ENCODE assay signal across 19 cellular contexts in genomic region chr6:86706449-86706848, GRCh38.
DNase-seq lines count a peak whose midpoint lies in the region; ATAC-seq and TF ChIP-seq lines count a peak whose summit lies in the region.
"Had no signal": no experiment of that assay in that cellular context is flagged by ENCODE, and none has a peak within 500 bp of the region (broad histone marks: within the 10 kb centered on the region; RNA-seq: fewer than 3 reads in every experiment).

No MANE protein-coding gene starts in this region.

- H2AFZ ChIP-seq in GM23338, result peak overlapping the region; percentile 56; the same call in 1 of the 2 replicates

- 86 to 89% methylated on average over 4 of the region's 4 CpGs for WGBS in sigmoid colon, 2 donors

- no peak overlapping the region; the same call in 1 of the 2 replicates for H3K27ac Mint-ChIP-seq in GM23338
- H3K27ac Mint-ChIP-seq: activated CD8-positive, alpha-beta T cell treated with anti-CD3 and anti-CD28 coated beads for 36 hours; CD4-positive, CD25-positive, alpha-beta regulatory T cell; T-helper 1 cell treated with Interleukin-12 subunit alpha and Interleukin-12 subunit beta and Interleukin-4 antibody, amounts not matched to agents 30 μg/mL and 1 μg/mL, for 36 hours had no signal

- no peaks in the 10 kb centered on the region for H3K27me3 ChIP-seq in GM23338 (ENCODE audit: insufficient read depth)
- H3K27me3 ChIP-seq in sigmoid colon, result no peaks in the 10 kb centered on the region
- H3K27me3 ChIP-seq: esophagus muscularis mucosa, stomach had no signal

- intact Hi-C loops in sigmoid colon (cut with DNase I), result no loop called here
- intact Hi-C loops in left colon (cut with DNase I, micrococcal nuclease), result no loop called here

- no peak for TF ChIP-seq EP300 in sigmoid colon (IDR thresholded peaks at IDR 0.05)

- H3K27me3 Mint-ChIP-seq in GM23338 (ENCODE audit: insufficient read depth, low read depth, poor library complexity), result peaks cover 2% of the 10 kb centered on the region
- H3K27me3 Mint-ChIP-seq: activated CD8-positive, alpha-beta T cell treated with anti-CD3 and anti-CD28 coated beads for 36 hours; CD4-positive, CD25-positive, alpha-beta regulatory T cell; central memory CD8-positive, alpha-beta T cell had no signal

- H3K4me1 ChIP-seq in GM23338 (ENCODE audit: insufficient read depth) (peaks cover 8% of the 10 kb centered on the region; the same call in 1 of the 2 replicates), sigmoid colon (no peaks in the 10 kb centered on the region)
- H3K4me1 ChIP-seq: psoas muscle, stomach had no signal

- DNase-seq in GM23338 (ENCODE audit: low spot score), result peak; percentile 71
- peak; percentile 19 for DNase-seq in NB4 (ENCODE audit: low read depth)
- peak; percentile 35 for DNase-seq in iPS-NIHi11 (ENCODE audit: low spot score)
- DNase-seq in sigmoid colon, result no peak
- no peak for DNase-seq in left colon
- DNase-seq in substantia nigra (lab: John Stamatoyannopoulos, UW), result no peak
- DNase-seq: activated CD8-positive, alpha-beta T cell treated with anti-CD3 and anti-CD28 coated beads for 36 hours; activated naive CD4-positive, alpha-beta T cell; CD4-positive, CD25-positive, alpha-beta regulatory T cell; mucosa of descending colon; NCI-H1436 treated with DMSO at 0.1 percent for 48 hours; NK-92 treated with Interleukin-12 subunit alpha and Interleukin-12 subunit beta, amount 100 ng/mL, for 24 hours; psoas muscle; stimulated activated CD4-positive, alpha-beta T cell treated with anti-CD3 and anti-CD28 coated beads, Interleukin-4, amount 100 ng/mL, for 24 hours; stomach had no signal

- H3K79me2 ChIP-seq in GM23338 (replicated peaks; ENCODE audit: insufficient read depth), result no peaks in the 10 kb centered on the region

- no peaks in the 10 kb centered on the region for H3K36me3 Mint-ChIP-seq in GM23338 (ENCODE audit: low read depth)
- H3K36me3 Mint-ChIP-seq: CD4-positive, CD25-positive, alpha-beta regulatory T cell had no signal

- no peak overlapping the region for H3K4me3 Mint-ChIP-seq in GM23338
- H3K4me3 Mint-ChIP-seq: activated CD8-positive, alpha-beta T cell treated with anti-CD3 and anti-CD28 coated beads for 36 hours; CD4-positive, CD25-positive, alpha-beta regulatory T cell; central memory CD8-positive, alpha-beta T cell; T-helper 1 cell treated with Interleukin-12 subunit alpha and Interleukin-12 subunit beta and Interleukin-4 antibody, amounts not matched to agents 30 μg/mL and 1 μg/mL, for 36 hours had no signal

- H3K4me2 ChIP-seq in GM23338, result no peak overlapping the region

- no peak overlapping the region for H3K4me3 ChIP-seq in GM12875 (ENCODE audit: low read depth, low read length)
- no peak overlapping the region for H3K4me3 ChIP-seq in GM23338
- H3K4me3 ChIP-seq in NB4 (ENCODE audit: low read depth, low read length), result no peak overlapping the region
- no peak overlapping the region for H3K4me3 ChIP-seq in sigmoid colon
- H3K4me3 ChIP-seq: esophagus muscularis mucosa, mucosa of descending colon, psoas muscle, stomach had no signal

- no peaks in the 10 kb centered on the region for H4K20me1 ChIP-seq in GM23338 (replicated peaks; ENCODE audit: insufficient read depth)

- H3K9me2 ChIP-seq in GM23338 (ENCODE audit: insufficient read depth), result 0 out of 2 replicates have a peak, but pooled peaks cover 3% of the 10 kb centered on the region

- ATAC-seq in GM23338 (peak; percentile 95), left colon (no peak)
- ATAC-seq: activated CD8-positive, alpha-beta T cell treated with anti-CD3 and anti-CD28 coated beads for 36 hours; mucosa of descending colon; psoas muscle had no signal

- H3F3A ChIP-seq in GM23338 (replicated peaks; ENCODE audit: low read depth), result no peaks in the 10 kb centered on the region

- H3K36me3 ChIP-seq in GM23338 (ENCODE audit: insufficient read depth), result no peaks in the 10 kb centered on the region
- H3K36me3 ChIP-seq in sigmoid colon, result no peaks in the 10 kb centered on the region
- H3K36me3 ChIP-seq: esophagus muscularis mucosa, stomach had no signal

- no peaks in the 10 kb centered on the region for H3K9me3 ChIP-seq in sigmoid colon
- H3K9me3 ChIP-seq: esophagus muscularis mucosa, psoas muscle, stomach had no signal

- H3K4me1 Mint-ChIP-seq in GM23338, result peaks cover 16% of the 10 kb centered on the region; the same call in 2 of the 3 replicates
- H3K4me1 Mint-ChIP-seq: CD4-positive, CD25-positive, alpha-beta regulatory T cell; central memory CD8-positive, alpha-beta T cell had no signal

- H3K27ac ChIP-seq in GM23338 (ENCODE audit: low read depth), result no peak overlapping the region
- no peak overlapping the region for H3K27ac ChIP-seq in sigmoid colon
- H3K27ac ChIP-seq in substantia nigra (ENCODE audit: low read depth, low read length, poor library complexity, severe bottlenecking), result no peak overlapping the region
- H3K27ac ChIP-seq: esophagus muscularis mucosa, psoas muscle, stomach had no signal

- peak; percentile 46; the same call in 1 of the 2 replicates for TF ChIP-seq CTCF in GM12875 (IDR thresholded peaks at IDR 0.05; ENCODE audit: borderline replicate concordance, insufficient read depth, low read depth, low read length)
- TF ChIP-seq CTCF in GM23338 (conservative IDR thresholded peaks at IDR 0.05; ENCODE audit: low read depth in 2 of 2), result peak; percentile 51 to 67
- peak; percentile 17 for TF ChIP-seq CTCF in NB4 (IDR thresholded peaks at IDR 0.05; ENCODE audit: low read depth, low read length)
- no peak for TF ChIP-seq CTCF in sigmoid colon (IDR thresholded peaks at IDR 0.05)

- TF ChIP-seq POLR2A in NB4 (IDR thresholded peaks at IDR 0.05; ENCODE audit: extremely low read depth, insufficient read length) (no peak), sigmoid colon (IDR thresholded peaks at IDR 0.05) (no peak)

- peaks cover 3% of the 10 kb centered on the region; the same call in 1 of the 3 replicates for H3K9me3 Mint-ChIP-seq in GM23338
- H3K9me3 Mint-ChIP-seq: T-helper 1 cell treated with Interleukin-12 subunit alpha and Interleukin-12 subunit beta and Interleukin-4 antibody, amounts not matched to agents 30 μg/mL and 1 μg/mL, for 36 hours had no signal

TF ChIP-seq in GM23338, 12 proteins besides CTCF, POLR2A, EP300 and RAD21 (continues in another document):
- no peak for TF ChIP-seq REST (IDR thresholded peaks at IDR 0.05; ENCODE audit: unreplicated experiment)

Comparison
In these comparisons a context has a peak if more than half of its experiments do, and no peak if none do; other contexts are left out.
1. CTCF ChIP-seq: peak in GM12875 (single experiment), GM23338 (2 of 2) and NB4 (single experiment); none in sigmoid colon (0 of 4).
2. DNase-seq: peak in GM23338 (single experiment), NB4 (single experiment) and iPS-NIHi11 (single experiment); none in sigmoid colon (single experiment), left colon (0 of 2) and substantia nigra (0 of 49).